Comparison of ENCODE assay signal across 8 cellular contexts in genomic region chr17:7837375-7838290, GRCh38. TPM values are rescaled to one million over a fixed set of nuclear protein-coding genes. Genes with fewer than 3 reads are reported as not detected.
DNase-seq lines count a peak whose midpoint lies in the region; ATAC-seq and TF ChIP-seq lines count a peak whose summit lies in the region.

No MANE protein-coding gene starts in this region.

- H3K4ac ChIP-seq in trophoblast cell (ENCODE audit: low read depth, low read length) = no peak overlapping the region

- peak overlapping the region; percentile 47 for H4K8ac ChIP-seq in trophoblast cell (ENCODE audit: low read depth, low read length)

- H2BK12ac ChIP-seq in trophoblast cell (ENCODE audit: low read length) = peak overlapping the region; percentile 9

- H2BK120ac ChIP-seq in trophoblast cell (ENCODE audit: insufficient read depth, low read length, poor library complexity) = peak overlapping the region; percentile 56

- H3K23ac ChIP-seq in trophoblast cell (ENCODE audit: low read length) = no peak overlapping the region

- peak overlapping the region; percentile 82; the same call in 1 of the 2 replicates for H3K4me3 ChIP-seq in PC-9
- H3K4me3 ChIP-seq in endocrine pancreas (ENCODE audit: control insufficient read depth, insufficient read depth, low read length) = peak overlapping the region; percentile 44
- no peak overlapping the region for H3K4me3 ChIP-seq in trophoblast cell (ENCODE audit: low read depth, low read length)

- H4K12ac ChIP-seq in trophoblast cell (ENCODE audit: low read depth, low read length) = no peak overlapping the region

- H3K18ac ChIP-seq in trophoblast cell (ENCODE audit: low read length) = no peak overlapping the region

- peak in 2 of 3 experiments; percentile 46 to 54 for DNase-seq in NCI-H1417 (lab: John Stamatoyannopoulos, UW)
- no peak for DNase-seq in NCI-H1417 treated with DMSO at 0.1 percent for 48 hours (lab: John Stamatoyannopoulos, UW)
- DNase-seq in PC-9 = no peak
- peak in 1 of 2 donors; percentile 50 for DNase-seq in trophoblast cell

- ATAC-seq in HG03342 (IDR thresholded peaks at IDR 0.05; ENCODE audit: unreplicated experiment) (no peak), HG03095 (IDR thresholded peaks at IDR 0.05; ENCODE audit: unreplicated experiment) (no peak), HG03175 (IDR thresholded peaks at IDR 0.05; ENCODE audit: unreplicated experiment) (no peak)

- POLR2A ChIA-PET in PC-9 (lab: Charles Lee; ENCODE audit: unreplicated experiment) = interaction anchor here (0.6 to 0.7 kb wide), 2 partner anchors 70 to 1980 kb away, joined by 5 to 9 read pairs; no protein-coding TSS in a partner anchor

- H3F3A ChIP-seq in PC-9 (ENCODE audit: insufficient read depth, low read depth) = peaks cover 36% of the 10 kb centered on the region; the same call in 1 of the 2 replicates

- H2AFZ ChIP-seq in PC-9 = no peak overlapping the region
- no peak overlapping the region for H2AFZ ChIP-seq in trophoblast cell (ENCODE audit: insufficient read depth, low read length, poor library complexity)

- H3K27me3 ChIP-seq in PC-9 (ENCODE audit: insufficient read depth, low read depth) (no peaks in the 10 kb centered on the region), endocrine pancreas (ENCODE audit: control insufficient read depth, insufficient read depth, low read length) (no peaks in the 10 kb centered on the region), trophoblast cell (ENCODE audit: insufficient read depth, low read length) (no peaks in the 10 kb centered on the region)

- no peaks in the 10 kb centered on the region for H3K9me2 ChIP-seq in PC-9 (ENCODE audit: insufficient read depth)

- H4K91ac ChIP-seq in trophoblast cell (ENCODE audit: low read depth, low read length) = peak overlapping the region; percentile 58

- no peak overlapping the region for H3K14ac ChIP-seq in trophoblast cell (ENCODE audit: low read length)

- H3K79me1 ChIP-seq in trophoblast cell (ENCODE audit: low read length) = peaks cover 33% of the 10 kb centered on the region

- H3K9me3 ChIP-seq in PC-9 (ENCODE audit: insufficient read depth, low read depth) = no peaks in the 10 kb centered on the region
- no peaks in the 10 kb centered on the region for H3K9me3 ChIP-seq in endocrine pancreas (ENCODE audit: control insufficient read depth, low read length)
- H3K9me3 ChIP-seq in trophoblast cell (ENCODE audit: insufficient read depth, low read depth, low read length) = peaks cover 2% of the 10 kb centered on the region

- peak overlapping the region; percentile 18 for H2AK5ac ChIP-seq in trophoblast cell (ENCODE audit: low read length)

- H4K20me1 ChIP-seq in PC-9 (ENCODE audit: insufficient read depth) = no peaks in the 10 kb centered on the region

- CTCF ChIA-PET in PC-9 (lab: Charles Lee) = interaction anchor here (0.5 to 0.8 kb wide), 2 partner anchors 13 to 257 kb away, joined by 3 read pairs; no protein-coding TSS in a partner anchor

- TF ChIP-seq CTCF in PC-9 (conservative IDR thresholded peaks at IDR 0.05) = no peak

- H3K4me2 ChIP-seq in PC-9 (peak overlapping the region; percentile 88), trophoblast cell (ENCODE audit: low read length) (peak overlapping the region; percentile 96)

- no CpG with 5 or more reads among the region's 12 CpGs for WGBS in trophoblast cell (ENCODE audit: extremely low coverage, insufficient coverage, insufficient read length)

- H3K9ac ChIP-seq in endocrine pancreas (ENCODE audit: control insufficient read depth, insufficient read depth, low read length) (peak overlapping the region; percentile 54), trophoblast cell (ENCODE audit: low read length) (no peak overlapping the region)

- H3K79me2 ChIP-seq in PC-9 (ENCODE audit: low read depth) (no peaks in the 10 kb centered on the region; the same call in 1 of the 2 replicates), trophoblast cell (ENCODE audit: control insufficient read depth, insufficient read depth, low read length, poor library complexity) (peaks cover 16% of the 10 kb centered on the region)

- H3K4me1 ChIP-seq in PC-9 (replicated peaks; ENCODE audit: insufficient read depth) (peaks cover 24% of the 10 kb centered on the region), endocrine pancreas (ENCODE audit: control insufficient read depth, insufficient read depth, low read length) (peaks cover 8% of the 10 kb centered on the region), trophoblast cell (ENCODE audit: control insufficient read depth in 1 of 2, insufficient read depth in 2 of 2, low read length in 2 of 2) (peaks cover 36 to 38% of the 10 kb centered on the region in 2 experiments)

- peak overlapping the region; percentile 50 for H2BK5ac ChIP-seq in trophoblast cell (ENCODE audit: low read depth, low read length, poor library complexity)

- H3K36me3 ChIP-seq in PC-9 (ENCODE audit: low read depth) = no peaks in the 10 kb centered on the region
- no peaks in the 10 kb centered on the region for H3K36me3 ChIP-seq in endocrine pancreas (ENCODE audit: control insufficient read depth, insufficient read depth, low read length)
- peaks cover 3 to 9% of the 10 kb centered on the region in 2 experiments for H3K36me3 ChIP-seq in trophoblast cell (ENCODE audit: control insufficient read depth in 1 of 2, insufficient read depth in 2 of 2, low read length in 2 of 2)

- H3K27ac ChIP-seq in PC-9 = no peak overlapping the region
- H3K27ac ChIP-seq in trophoblast cell (ENCODE audit: low read depth, low read length) = peak overlapping the region; percentile 71

- intact Hi-C loops in PC-9 (cut with micrococcal nuclease; ENCODE audit: unreplicated experiment) = loop anchor here (5.0 kb wide), 2 partner anchors 150 to 435 kb away; partner anchors contain the start of genes TMEM256, TP53 and WRAP53

- no TSS peak for BruUV-seq in PC-9 (replicated peaks; lab: Mats Ljungman, UMichigan)

RNA-seq across cellular contexts. Expression of gene KDM6B, which starts 3.6 kb away (rescaled TPM):
- 41.3 and 41.8 TPM in 2 replicates for total RNA-seq in PC-9 (2021)
- 34.8 and 36.0 TPM in 2 replicates for polyA plus RNA-seq in trophoblast cell (2013)

RNA-seq across cellular contexts. Expression of gene TMEM88, which starts 17.2 kb away (rescaled TPM):
- 3.1 and 3.4 TPM in 2 replicates for total RNA-seq in PC-9 (2021)
- 23.8 and 25.6 TPM in 2 replicates for polyA plus RNA-seq in trophoblast cell (2013)

RNA-seq across cellular contexts. Expression of gene NAA38, which starts 19.7 kb away (rescaled TPM):
- total RNA-seq in PC-9 (2021) = 159 and 176 TPM in 2 replicates
- polyA plus RNA-seq in trophoblast cell (2013) = 73.2 and 77.1 TPM in 2 replicates

RNA-seq across cellular contexts. Expression of gene CYB5D1, which starts 20.2 kb away (rescaled TPM):
- 14.3 and 22.0 TPM in 2 replicates for total RNA-seq in PC-9 (2021)
- polyA plus RNA-seq in trophoblast cell (2013) = 5.2 and 5.7 TPM in 2 replicates

RNA-seq across cellular contexts. Expression of gene CHD3, which starts 51.0 kb away (rescaled TPM):
- total RNA-seq in PC-9 (2021) = 197 and 219 TPM in 2 replicates
- 38.1 and 38.8 TPM in 2 replicates for polyA plus RNA-seq in trophoblast cell (2013)

Comparison
In these comparisons a context has a peak if more than half of its experiments do, and no peak if none do; other contexts are left out.
1. DNase-seq: peak in NCI-H1417 (2 of 3); none in NCI-H1417 treated with DMSO at 0.1 percent for 48 hours (single experiment) and PC-9 (0 of 2).